ENCODE assay signal across 9 cellular contexts in the genomic region with DNA sequence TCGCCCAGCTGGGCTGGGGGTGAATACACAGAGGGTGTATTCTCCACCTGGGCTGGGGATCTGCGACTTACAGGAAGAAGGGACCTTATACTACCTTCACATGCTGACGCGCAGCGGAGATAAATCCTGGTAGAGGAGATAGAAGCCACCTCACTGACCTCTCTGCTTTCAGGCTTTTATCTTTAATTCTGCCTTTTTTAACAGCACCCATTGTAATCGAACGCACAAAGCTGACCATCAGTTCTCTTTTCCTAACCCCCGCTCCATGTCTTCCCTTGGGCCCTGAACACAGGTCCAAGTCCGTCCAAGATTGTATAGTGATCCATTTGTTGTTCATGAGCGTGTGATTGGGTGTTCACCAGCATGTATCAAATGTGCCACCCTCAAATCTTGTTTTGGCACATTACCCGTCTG. TPM values are rescaled to one million over a fixed set of nuclear protein-coding genes. Genes with fewer than 3 reads are reported as not detected.
DNase-seq lines count a peak whose midpoint lies in the region; ATAC-seq and TF ChIP-seq lines count a peak whose summit lies in the region.
"Had no signal": no experiment of that assay in that cellular context is flagged by ENCODE, and none has a peak within 500 bp of the region (broad histone marks: within the 10 kb centered on the region; RNA-seq: fewer than 3 reads in every experiment).

No MANE protein-coding gene starts in this region.

- TF ChIP-seq CTCF in OCI-LY1 (IDR thresholded peaks at IDR 0.05; ENCODE audit: low read length) = no peak
- peak; percentile 7 for TF ChIP-seq CTCF in neural progenitor cell (IDR thresholded peaks at IDR 0.05)

- H3K4me3 ChIP-seq in BLaER1 (peak overlapping the region; percentile 38), OCI-LY1 (ENCODE audit: low read depth, low read length, poor library complexity, severe bottlenecking) (peak overlapping the region; percentile 82), ectodermal cell (ENCODE audit: insufficient read depth, low read depth, low read length) (peak overlapping the region; percentile 94), neural progenitor cell (peak overlapping the region; percentile 91)

- no peaks in the 10 kb centered on the region for H3K9me3 Mint-ChIP-seq in neural progenitor cell

- no peak for ATAC-seq in HG03460 (IDR thresholded peaks at IDR 0.05; ENCODE audit: unreplicated experiment)
- no peak for ATAC-seq in GM19452 (IDR thresholded peaks at IDR 0.05; ENCODE audit: unreplicated experiment)

- H3K27me3 ChIP-seq in BLaER1 = no peaks in the 10 kb centered on the region
- no peaks in the 10 kb centered on the region for H3K27me3 ChIP-seq in OCI-LY1 (ENCODE audit: insufficient read depth, low read length)
- H3K27me3 ChIP-seq in ectodermal cell (ENCODE audit: control insufficient read depth, insufficient read depth, low read length, poor library complexity, severe bottlenecking) = no peaks in the 10 kb centered on the region
- no peaks in the 10 kb centered on the region for H3K27me3 ChIP-seq in neural progenitor cell

- H3K9me2 ChIP-seq in OCI-LY1 (ENCODE audit: low read depth, low read length) = no peaks in the 10 kb centered on the region

- H3K27ac ChIP-seq in BLaER1 (peak overlapping the region; percentile 64), OCI-LY1 (ENCODE audit: low read depth, low read length, poor library complexity, severe bottlenecking) (peak overlapping the region; percentile 58), ectodermal cell (ENCODE audit: insufficient read depth, low read depth, low read length, poor library complexity, severe bottlenecking) (peak overlapping the region; percentile 78), neural progenitor cell (peak overlapping the region; percentile 20)

- H3K4me1 Mint-ChIP-seq in neural progenitor cell = peaks cover 26% of the 10 kb centered on the region

- peaks cover 19% of the 10 kb centered on the region for H4K20me1 ChIP-seq in BLaER1
- H4K20me1 ChIP-seq in OCI-LY1 (ENCODE audit: insufficient read depth, low read length) = no peaks in the 10 kb centered on the region
- peaks cover 13% of the 10 kb centered on the region for H4K20me1 ChIP-seq in neural progenitor cell (ENCODE audit: low read depth)

- 91 to 95% methylated on average over 11 of the region's 11 CpGs for WGBS in ectodermal cell, 2 experiments

- H3K9ac ChIP-seq in BLaER1 = peak overlapping the region; percentile 4; the same call in 1 of the 2 replicates
- peak overlapping the region; percentile 35; the same call in 1 of the 2 replicates for H3K9ac ChIP-seq in OCI-LY1 (ENCODE audit: low read length)
- H3K9ac ChIP-seq in neural progenitor cell = no peak overlapping the region

- H3K4me1 ChIP-seq in BLaER1 (peaks cover 35% of the 10 kb centered on the region), OCI-LY1 (ENCODE audit: insufficient read depth, low read length, severe bottlenecking) (peaks cover 23% of the 10 kb centered on the region), ectodermal cell (ENCODE audit: control insufficient read depth, insufficient read depth, low read length) (peaks cover 8% of the 10 kb centered on the region), neural progenitor cell (peaks cover 9% of the 10 kb centered on the region)

- peak overlapping the region; percentile 65 for H3K4me2 ChIP-seq in BLaER1
- H3K4me2 ChIP-seq in OCI-LY1 (ENCODE audit: low read length) = peak overlapping the region; percentile 66
- H3K4me2 ChIP-seq in neural progenitor cell = peak overlapping the region; percentile 74

- DNase-seq in neural progenitor cell (ENCODE audit: low spot score) (no peak), GM19240 (ENCODE audit: insufficient read length, low spot score) (no peak)
- DNase-seq in stimulated activated CD4-positive, alpha-beta T cell treated with anti-CD3 and anti-CD28 coated beads, Interleukin-2, amount 100 ng/mL, for 48 hours = no peak

- H3F3A ChIP-seq in OCI-LY1 (ENCODE audit: insufficient read depth, low read length) (no peaks in the 10 kb centered on the region), neural progenitor cell (ENCODE audit: low read depth) (peaks cover 9% of the 10 kb centered on the region)

- H3K9me3 ChIP-seq in BLaER1 = no peaks in the 10 kb centered on the region
- no peaks in the 10 kb centered on the region for H3K9me3 ChIP-seq in OCI-LY1 (ENCODE audit: low read length)
- no peaks in the 10 kb centered on the region for H3K9me3 ChIP-seq in ectodermal cell (ENCODE audit: control insufficient read depth, low read length)
- H3K9me3 ChIP-seq in neural progenitor cell (ENCODE audit: low read depth) = no peaks in the 10 kb centered on the region

- peaks cover 50% of the 10 kb centered on the region for H3K36me3 ChIP-seq in BLaER1
- peaks cover 29% of the 10 kb centered on the region for H3K36me3 ChIP-seq in OCI-LY1 (ENCODE audit: insufficient read depth, low read length)
- peaks cover 2% of the 10 kb centered on the region for H3K36me3 ChIP-seq in ectodermal cell (ENCODE audit: control insufficient read depth, insufficient read depth, low read length)
- no peaks in the 10 kb centered on the region for H3K36me3 ChIP-seq in neural progenitor cell

- H2AFZ ChIP-seq in OCI-LY1 (ENCODE audit: low read length) (no peak overlapping the region), neural progenitor cell (replicated peaks) (no peak overlapping the region)

- H3K79me2 ChIP-seq in OCI-LY1 (ENCODE audit: insufficient read depth, low read length) = peaks cover 12% of the 10 kb centered on the region
- H3K79me2 ChIP-seq in neural progenitor cell (ENCODE audit: low read depth) = peaks cover 39% of the 10 kb centered on the region

- peaks cover 14% of the 10 kb centered on the region for H3K27me3 Mint-ChIP-seq in neural progenitor cell (ENCODE audit: insufficient read depth, low read depth)

- H3K4me3 Mint-ChIP-seq in neural progenitor cell = peak overlapping the region; percentile 95

- H3K36me3 Mint-ChIP-seq in neural progenitor cell = peaks cover 4% of the 10 kb centered on the region

- H3K27ac Mint-ChIP-seq in neural progenitor cell = peak overlapping the region; percentile 78

RNA-seq across cellular contexts. Expression of a gene that starts 0.7 kb away (rescaled TPM):
- polyA plus RNA-seq in ectodermal cell (2013, experiment 1 of 4) = 131 TPM
- polyA plus RNA-seq in ectodermal cell (2013, experiment 2 of 4) = 133 TPM
- polyA plus RNA-seq in ectodermal cell (2013, experiment 3 of 4) = 106 TPM
- polyA plus RNA-seq in ectodermal cell (2013, experiment 4 of 4) = 116 TPM
- 41.6 and 73.2 TPM in 2 replicates for total RNA-seq in neural progenitor cell (ENCODE audit: low replicate concordance)

RNA-seq across cellular contexts. Expression of a gene that starts 2.0 kb away (rescaled TPM):
- polyA plus RNA-seq in ectodermal cell (2013, experiment 1 of 4) = not detected
- not detected for polyA plus RNA-seq in ectodermal cell (2013, experiment 2 of 4)
- polyA plus RNA-seq in ectodermal cell (2013, experiment 3 of 4) = not detected
- polyA plus RNA-seq in ectodermal cell (2013, experiment 4 of 4) = not detected
- not detected in 2 replicates for total RNA-seq in neural progenitor cell (ENCODE audit: low replicate concordance)
- total RNA-seq: SK-MEL-5 had no signal

RNA-seq across cellular contexts. Expression of a gene that starts 8.7 kb away (rescaled TPM):
- polyA plus RNA-seq in ectodermal cell (2013, experiment 1 of 4) = 53.8 TPM
- polyA plus RNA-seq in ectodermal cell (2013, experiment 2 of 4) = 39.1 TPM
- polyA plus RNA-seq in ectodermal cell (2013, experiment 3 of 4) = 55.4 TPM
- polyA plus RNA-seq in ectodermal cell (2013, experiment 4 of 4) = 57.1 TPM
- total RNA-seq in neural progenitor cell (ENCODE audit: low replicate concordance) = 44.7 and 45.6 TPM in 2 replicates

RNA-seq across cellular contexts. Expression of a gene that starts 23.1 kb away (rescaled TPM):
- 10.0 TPM for polyA plus RNA-seq in ectodermal cell (2013, experiment 1 of 4)
- polyA plus RNA-seq in ectodermal cell (2013, experiment 2 of 4) = 11.2 TPM
- polyA plus RNA-seq in ectodermal cell (2013, experiment 3 of 4) = 8.0 TPM
- 11.9 TPM for polyA plus RNA-seq in ectodermal cell (2013, experiment 4 of 4)
- 10.5 and 15.0 TPM in 2 replicates for total RNA-seq in neural progenitor cell (ENCODE audit: low replicate concordance)

RNA-seq across cellular contexts. Expression of a gene that starts 23.4 kb away (rescaled TPM):
- 218 TPM for polyA plus RNA-seq in ectodermal cell (2013, experiment 1 of 4)
- 249 TPM for polyA plus RNA-seq in ectodermal cell (2013, experiment 2 of 4)
- polyA plus RNA-seq in ectodermal cell (2013, experiment 3 of 4) = 167 TPM
- polyA plus RNA-seq in ectodermal cell (2013, experiment 4 of 4) = 194 TPM
- total RNA-seq in neural progenitor cell (ENCODE audit: low replicate concordance) = 130 and 337 TPM in 2 replicates

Comparison
In these comparisons a context has a peak if more than half of its experiments do, and no peak if none do; other contexts are left out.
1. H3K27ac ChIP-seq: peak in every context shown above with its lines; median percentile 78 in ectodermal cell; 64 in BLaER1; 58 in OCI-LY1; 20 in neural progenitor cell.
2. H3K4me3 ChIP-seq: peak in every context shown above with its lines; median percentile 94 in ectodermal cell; 91 in neural progenitor cell; 82 in OCI-LY1; 38 in BLaER1.